ENCODE assay signal across 25 cellular contexts in the genomic region with DNA sequence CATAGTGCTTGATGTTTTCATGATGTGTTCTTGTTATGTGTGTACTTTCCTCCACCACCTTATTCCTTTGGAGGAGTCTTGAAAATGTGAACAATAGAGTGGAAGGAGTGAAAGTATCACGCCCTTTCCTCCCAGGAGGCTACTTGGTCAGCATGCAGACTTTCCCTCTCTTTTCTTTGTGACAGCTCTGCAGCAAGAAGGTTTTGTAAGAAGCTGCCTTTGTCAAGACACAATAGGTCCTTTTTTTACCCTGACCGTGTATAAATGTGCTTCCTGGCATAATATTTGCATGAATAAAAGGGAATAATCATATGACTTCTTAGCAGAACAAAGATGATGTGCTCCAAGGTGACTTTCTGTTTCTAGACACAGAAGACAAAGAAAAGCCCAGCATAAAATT.
"Had no signal": no experiment of that assay in that cellular context is flagged by ENCODE, and none has a peak within 500 bp of the region (broad histone marks: within the 10 kb centered on the region; RNA-seq: fewer than 3 reads in every experiment).

No MANE protein-coding gene starts in this region.

- H3K36me3 Mint-ChIP-seq: stimulated activated effector memory CD8-positive, alpha-beta T cell treated with anti-CD3 and anti-CD28 coated beads, Interleukin-12 subunit alpha, Interleukin-12 subunit beta, amount 100 ng/mL, for 72 hours; type B pancreatic cell had no signal

- H3K27ac ChIP-seq: esophagus squamous epithelium, psoas muscle, sigmoid colon, stomach, tibial artery had no signal

- H3K9me3 ChIP-seq: psoas muscle, sigmoid colon had no signal

- H3K27me3 ChIP-seq: esophagus squamous epithelium, sigmoid colon, stomach, tibial artery had no signal

- H3K4me1 ChIP-seq: esophagus squamous epithelium, psoas muscle, sigmoid colon, stomach, tibial artery had no signal

- ATAC-seq: effector memory CD8-positive, alpha-beta T cell; naive thymus-derived CD4-positive, alpha-beta T cell; psoas muscle; right cardiac atrium; stimulated activated effector memory CD8-positive, alpha-beta T cell treated with anti-CD3 and anti-CD28 coated beads, Interleukin-12 subunit alpha, Interleukin-12 subunit beta, amount 100 ng/mL, for 72 hours had no signal

- H3K4me3 ChIP-seq: esophagus squamous epithelium, lung, psoas muscle, sigmoid colon, stomach, tibial artery had no signal

- H3K4me3 Mint-ChIP-seq: effector memory CD8-positive, alpha-beta T cell; naive thymus-derived CD4-positive, alpha-beta T cell; stimulated activated effector memory CD8-positive, alpha-beta T cell treated with anti-CD3 and anti-CD28 coated beads, Interleukin-12 subunit alpha, Interleukin-12 subunit beta, amount 100 ng/mL, for 72 hours; type B pancreatic cell had no signal

- H3K27me3 Mint-ChIP-seq: effector memory CD8-positive, alpha-beta T cell; naive thymus-derived CD4-positive, alpha-beta T cell; type B pancreatic cell had no signal

- H3K36me3 ChIP-seq: esophagus squamous epithelium, sigmoid colon, stomach, tibial artery had no signal

- FAIRE-seq: endometrium, keratinocyte had no signal

- DNase-seq: cerebellar nuclear complex; cortex of kidney; effector memory CD8-positive, alpha-beta T cell; erythroblast; esophagus squamous epithelium; foreskin melanocyte; hypothalamus; mesenchymal stem cell; midbrain; naive thymus-derived CD4-positive, alpha-beta T cell; nucleus accumbens; posterior cingulate gyrus; psoas muscle; right cardiac atrium; sigmoid colon; stimulated activated CD4-positive, alpha-beta T cell treated with anti-CD3 and anti-CD28 coated beads, Interleukin-2, amount 100 ng/mL, for 24 hours; stimulated activated CD4-positive, alpha-beta T cell treated with anti-CD3 and anti-CD28 coated beads, Interleukin-4, amount 100 ng/mL, for 24 hours; stimulated activated naive CD4-positive, alpha-beta T cell treated with Interleukin-2 at 50 U/mL for 16 hours; stomach; tibial artery had no signal

- H3K27ac Mint-ChIP-seq: effector memory CD8-positive, alpha-beta T cell; naive thymus-derived CD4-positive, alpha-beta T cell; stimulated activated effector memory CD8-positive, alpha-beta T cell treated with anti-CD3 and anti-CD28 coated beads, Interleukin-12 subunit alpha, Interleukin-12 subunit beta, amount 100 ng/mL, for 72 hours; type B pancreatic cell had no signal

- H3K4me1 Mint-ChIP-seq: naive thymus-derived CD4-positive, alpha-beta T cell; stimulated activated effector memory CD8-positive, alpha-beta T cell treated with anti-CD3 and anti-CD28 coated beads, Interleukin-12 subunit alpha, Interleukin-12 subunit beta, amount 100 ng/mL, for 72 hours had no signal
